1 cellular context compared by ENCODE assay signal in the genomic region with DNA sequence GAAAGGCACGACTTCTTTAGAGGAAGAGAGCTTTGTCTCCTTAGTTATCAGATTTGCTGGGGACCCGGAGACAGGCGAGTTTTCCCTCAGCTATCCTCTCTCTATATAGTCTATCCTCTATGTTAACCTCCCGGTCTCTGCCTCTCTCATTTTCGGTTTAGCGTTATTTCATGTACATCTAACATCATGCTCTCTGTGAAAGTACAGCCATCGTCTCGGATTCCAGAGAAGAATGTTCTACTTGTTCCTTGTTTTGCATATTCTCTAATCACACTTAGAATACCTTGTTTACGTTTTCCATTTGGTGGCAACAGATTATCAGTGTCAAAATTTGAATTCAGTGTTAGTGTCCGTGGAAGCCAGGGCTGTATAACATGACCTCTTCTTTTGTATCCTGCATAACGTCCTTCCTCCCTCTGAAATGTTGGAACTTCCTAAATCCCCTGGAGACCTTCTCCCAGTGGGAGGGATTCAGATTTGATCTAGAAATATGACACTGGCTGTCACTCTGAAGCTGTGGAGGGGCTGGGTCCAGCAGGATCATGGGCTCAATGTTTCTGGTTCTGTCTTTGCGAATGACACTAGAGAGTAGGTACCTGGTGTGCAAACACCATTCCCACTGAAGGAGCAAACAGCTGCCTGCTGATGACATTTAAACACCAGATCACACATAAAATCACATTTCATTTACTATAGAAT.
TF ChIP-seq lines count a peak whose summit lies in the region.

No MANE protein-coding gene starts in this region.

TF ChIP-seq in H1, 55 proteins besides CTCF, POLR2A, EP300 and RAD21:
- no peak for TF ChIP-seq CHD1 (IDR thresholded peaks at IDR 0.05; ENCODE audit: low read depth, low read length)
- TF ChIP-seq SP1 (IDR thresholded peaks at IDR 0.05; ENCODE audit: low read depth, low read length), result no peak
- TF ChIP-seq HDAC6 (IDR thresholded peaks at IDR 0.05; ENCODE audit: low read depth, low read length), result no peak
- no peak for TF ChIP-seq TEAD4 (IDR thresholded peaks at IDR 0.05; ENCODE audit: low read depth, low read length)
- TF ChIP-seq, protein P1, sequence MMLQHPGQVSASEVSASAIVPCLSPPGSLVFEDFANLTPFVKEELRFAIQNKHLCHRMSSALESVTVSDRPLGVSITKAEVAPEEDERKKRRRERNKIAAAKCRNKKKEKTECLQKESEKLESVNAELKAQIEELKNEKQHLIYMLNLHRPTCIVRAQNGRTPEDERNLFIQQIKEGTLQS (IDR thresholded peaks at IDR 0.05; ENCODE audit: insufficient read depth, low read depth, low read length), result no peak
- TF ChIP-seq RFX5 (IDR thresholded peaks at IDR 0.05; ENCODE audit: borderline replicate concordance, low read depth, low read length), result no peak
- no peak; the same call in 1 of the 2 replicates for TF ChIP-seq BACH1 (IDR thresholded peaks at IDR 0.05; ENCODE audit: low read length)
- TF ChIP-seq RNF2 (IDR thresholded peaks at IDR 0.05; ENCODE audit: borderline replicate concordance, low read depth, low read length, missing control alignments, poor library complexity, severe bottlenecking), result no peak
- TF ChIP-seq CEBPB (IDR thresholded peaks at IDR 0.05; ENCODE audit: low read depth, low read length), result no peak
- TF ChIP-seq, protein P2, sequence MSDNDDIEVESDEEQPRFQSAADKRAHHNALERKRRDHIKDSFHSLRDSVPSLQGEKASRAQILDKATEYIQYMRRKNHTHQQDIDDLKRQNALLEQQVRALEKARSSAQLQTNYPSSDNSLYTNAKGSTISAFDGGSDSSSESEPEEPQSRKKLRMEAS (IDR thresholded peaks at IDR 0.05), result no peak
- TF ChIP-seq TAF1 (IDR thresholded peaks at IDR 0.05; ENCODE audit: low read depth, low read length), result no peak
- no peak for TF ChIP-seq CHD7 (IDR thresholded peaks at IDR 0.05; ENCODE audit: insufficient replicate concordance, low read length)
